16 cellular contexts compared by ENCODE assay signal in genomic region chr19:15292140-15292539, GRCh38. TPM values are rescaled to one million over a fixed set of nuclear protein-coding genes. Genes with fewer than 3 reads are reported as not detected.
DNase-seq lines count a peak whose midpoint lies in the region; ATAC-seq, FAIRE-seq and TF ChIP-seq lines count a peak whose summit lies in the region.
"Had no signal": no experiment of that assay in that cellular context is flagged by ENCODE, and none has a peak within 500 bp of the region (broad histone marks: within the 10 kb centered on the region; RNA-seq: fewer than 3 reads in every experiment).

No MANE protein-coding gene starts in this region.

- no peaks in the 10 kb centered on the region for H3K9me3 ChIP-seq in small intestine (ENCODE audit: control insufficient read depth, low read depth)
- H3K9me3 ChIP-seq: gastroesophageal sphincter, ovary, thoracic aorta had no signal

- H3K4me3 Mint-ChIP-seq in activated naive CD4-positive, alpha-beta T cell treated with anti-CD3 and anti-CD28 coated beads for 36 hours: no peak overlapping the region
- peak overlapping the region; percentile 2 for H3K4me3 Mint-ChIP-seq in endothelial cell (ENCODE audit: unreplicated experiment)
- peak overlapping the region in 1 of 2 donors; percentile 28 for H3K4me3 Mint-ChIP-seq in stimulated activated naive B cell treated with anti-CD40 and anti-IgM and Interleukin-4, amounts not matched to agents 10 μg/mL and 1 μg/mL and 100 μg/mL, for 72 hours

- ATAC-seq in SK-N-SH treated with all-trans-retinoic acid at 6 μM for 48 hours: no peak
- no peak for ATAC-seq in stimulated activated naive B cell treated with anti-CD40 and anti-IgM and Interleukin-4, amounts not matched to agents 10 μg/mL and 1 μg/mL and 100 μg/mL, for 72 hours (replicated peaks)
- ATAC-seq: gastroesophageal sphincter, PC-3 had no signal

- peaks cover 17% of the 10 kb centered on the region for H3K36me3 Mint-ChIP-seq in activated naive CD4-positive, alpha-beta T cell treated with anti-CD3 and anti-CD28 coated beads for 36 hours (ENCODE audit: low read depth)
- peaks cover 7% of the 10 kb centered on the region for H3K36me3 Mint-ChIP-seq in endothelial cell (ENCODE audit: low read depth, unreplicated experiment)
- H3K36me3 Mint-ChIP-seq in stimulated activated naive B cell treated with anti-CD40 and anti-IgM and Interleukin-4, amounts not matched to agents 10 μg/mL and 1 μg/mL and 100 μg/mL, for 72 hours: peaks cover 10 to 30% of the 10 kb centered on the region in 2 donors

- peaks cover 98% of the 10 kb centered on the region for H3K4me1 Mint-ChIP-seq in activated naive CD4-positive, alpha-beta T cell treated with anti-CD3 and anti-CD28 coated beads for 36 hours (ENCODE audit: low read depth)
- peaks cover 76% of the 10 kb centered on the region for H3K4me1 Mint-ChIP-seq in endothelial cell (ENCODE audit: unreplicated experiment)
- peaks cover 73 to 100% of the 10 kb centered on the region in 2 donors for H3K4me1 Mint-ChIP-seq in stimulated activated naive B cell treated with anti-CD40 and anti-IgM and Interleukin-4, amounts not matched to agents 10 μg/mL and 1 μg/mL and 100 μg/mL, for 72 hours

- no peak overlapping the region for H3K4me3 ChIP-seq in small intestine (ENCODE audit: low read depth in 1 of 2, low read length in 2 of 2)
- H3K4me3 ChIP-seq: gastroesophageal sphincter, ovary, thoracic aorta had no signal

- no peak for DNase-seq in activated naive CD4-positive, alpha-beta T cell treated with anti-CD3 and anti-CD28 coated beads for 36 hours
- DNase-seq in activated naive CD4-positive, alpha-beta T cell treated with Interleukin-2 at 50 U/mL for 16 hours: no peak
- DNase-seq in endothelial cell (ENCODE audit: low spot score) (no peak), occipital lobe (lab: John Stamatoyannopoulos, UW) (no peak), small intestine (no peak), cerebellum (ENCODE audit: low spot score) (no peak)
- no peak for DNase-seq in stimulated activated naive B cell treated with anti-CD40 and anti-IgM and Interleukin-4, amounts not matched to agents 10 μg/mL and 1 μg/mL and 100 μg/mL, for 72 hours
- DNase-seq: activated gamma-delta T cell treated with Interleukin-2 at 50 U/mL for 16 hours, NCI-H1092 treated with DMSO at 0.1 percent for 48 hours, NCI-H345, ovary, PC-3, T-helper 1 cell had no signal

- no peaks in the 10 kb centered on the region for H3K27me3 Mint-ChIP-seq in activated naive CD4-positive, alpha-beta T cell treated with anti-CD3 and anti-CD28 coated beads for 36 hours (ENCODE audit: low read depth)
- peaks cover 8% of the 10 kb centered on the region for H3K27me3 Mint-ChIP-seq in endothelial cell (ENCODE audit: unreplicated experiment)
- H3K27me3 Mint-ChIP-seq in stimulated activated naive B cell treated with anti-CD40 and anti-IgM and Interleukin-4, amounts not matched to agents 10 μg/mL and 1 μg/mL and 100 μg/mL, for 72 hours: no peaks in the 10 kb centered on the region

- intact Hi-C loops in activated naive CD4-positive, alpha-beta T cell treated with anti-CD3 and anti-CD28 coated beads for 36 hours (cut with micrococcal nuclease): loop anchor here (2.0 kb wide), 1 partner anchor 15 kb away; no protein-coding TSS in a partner anchor

- no peak for TF ChIP-seq CTCF in endothelial cell (IDR thresholded peaks at IDR 0.05; ENCODE audit: unreplicated experiment)

- FAIRE-seq in small intestine (lab: Jason Lieb, UNC): no peak

- no peak overlapping the region for H3K27ac ChIP-seq in small intestine (ENCODE audit: low read depth in 1 of 2, low read length in 1 of 2)
- H3K27ac ChIP-seq: ovary had no signal

- 95 to 97% (median 96%) methylated on average over 7 of the region's 7 CpGs for WGBS in small intestine, 3 donors

- H3K27ac Mint-ChIP-seq in activated naive CD4-positive, alpha-beta T cell treated with anti-CD3 and anti-CD28 coated beads for 36 hours: peak overlapping the region; percentile 61
- peak overlapping the region; percentile 15 for H3K27ac Mint-ChIP-seq in endothelial cell (ENCODE audit: unreplicated experiment)
- H3K27ac Mint-ChIP-seq in stimulated activated naive B cell treated with anti-CD40 and anti-IgM and Interleukin-4, amounts not matched to agents 10 μg/mL and 1 μg/mL and 100 μg/mL, for 72 hours: peak overlapping the region; percentile 3

- peaks cover 3 to 37% of the 10 kb centered on the region in 2 donors for H3K4me1 ChIP-seq in small intestine (ENCODE audit: control insufficient read depth in 2 of 2, insufficient read depth in 1 of 2, low read depth in 1 of 2, low read length in 1 of 2)

- H3K27me3 ChIP-seq in small intestine (ENCODE audit: control insufficient read depth in 2 of 2, insufficient read depth in 2 of 2, low read length in 2 of 2): no peaks in the 10 kb centered on the region
- H3K27me3 ChIP-seq: gastroesophageal sphincter, ovary had no signal

- no peaks in the 10 kb centered on the region for H3K9me3 Mint-ChIP-seq in activated naive CD4-positive, alpha-beta T cell treated with anti-CD3 and anti-CD28 coated beads for 36 hours
- no peaks in the 10 kb centered on the region for H3K9me3 Mint-ChIP-seq in endothelial cell (ENCODE audit: unreplicated experiment)
- H3K9me3 Mint-ChIP-seq in stimulated activated naive B cell treated with anti-CD40 and anti-IgM and Interleukin-4, amounts not matched to agents 10 μg/mL and 1 μg/mL and 100 μg/mL, for 72 hours: no peaks in the 10 kb centered on the region

- H3K36me3 ChIP-seq in small intestine (ENCODE audit: control insufficient read depth in 2 of 2, insufficient read depth in 2 of 2, low read length in 2 of 2): peaks cover 0 to 2% of the 10 kb centered on the region in 2 donors
- H3K36me3 ChIP-seq: gastroesophageal sphincter, ovary, thoracic aorta had no signal

- CTCF ChIA-PET in activated naive CD4-positive, alpha-beta T cell treated with anti-CD3 and anti-CD28 coated beads for 36 hours (lab: Charles Lee): interaction anchor here (0.7 to 1.6 kb wide), 3 partner anchors 33 to 265 kb away, joined by 3 to 4 read pairs (median 4); partner anchors contain the start of gene AKAP8

TF ChIP-seq in SK-N-SH treated with all-trans-retinoic acid at 6 μM for 48 hours, 23 proteins besides CTCF, POLR2A, EP300 and RAD21:
- 0 out of 2 replicates have a peak, but pooled peaks have one; percentile 16 for TF ChIP-seq TCF4 (CRISPR knock-in tag; IDR thresholded peaks at IDR 0.05; ENCODE audit: borderline replicate concordance)
- TF ChIP-seq, protein P1, sequence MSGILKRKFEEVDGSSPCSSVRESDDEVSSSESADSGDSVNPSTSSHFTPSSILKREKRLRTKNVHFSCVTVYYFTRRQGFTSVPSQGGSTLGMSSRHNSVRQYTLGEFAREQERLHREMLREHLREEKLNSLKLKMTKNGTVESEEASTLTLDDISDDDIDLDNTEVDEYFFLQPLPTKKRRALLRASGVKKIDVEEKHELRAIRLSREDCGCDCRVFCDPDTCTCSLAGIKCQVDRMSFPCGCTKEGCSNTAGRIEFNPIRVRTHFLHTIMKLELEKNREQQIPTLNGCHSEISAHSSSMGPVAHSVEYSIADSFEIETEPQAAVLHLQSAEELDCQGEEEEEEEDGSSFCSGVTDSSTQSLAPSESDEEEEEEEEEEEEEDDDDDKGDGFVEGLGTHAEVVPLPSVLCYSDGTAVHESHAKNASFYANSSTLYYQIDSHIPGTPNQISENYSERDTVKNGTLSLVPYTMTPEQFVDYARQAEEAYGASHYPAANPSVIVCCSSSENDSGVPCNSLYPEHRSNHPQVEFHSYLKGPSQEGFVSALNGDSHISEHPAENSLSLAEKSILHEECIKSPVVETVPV (CRISPR knock-in tag; IDR thresholded peaks at IDR 0.05): no peak
TF ChIP-seq in SK-N-SH treated with all-trans-retinoic acid at 6 μM for 48 hours: peak in this region for 1.

RNA-seq across cellular contexts. Expression of gene BRD4, which starts 40.2 kb away (rescaled TPM):
- 100 to 1,000 TPM; 109 to 111 TPM for total RNA-seq in activated naive CD4-positive, alpha-beta T cell treated with anti-CD3 and anti-CD28 coated beads for 36 hours
- 136 TPM for total RNA-seq in endothelial cell (ENCODE audit: unreplicated experiment)
- total RNA-seq in occipital lobe: 9.5 TPM
- polyA plus RNA-seq in small intestine: 10 to 100 TPM; 15.7 to 27.0 (median 22.4) TPM
- 23.5 TPM for total RNA-seq in cerebellum

RNA-seq across cellular contexts. Expression of gene EPHX3, which starts 59.9 kb away (rescaled TPM):
- total RNA-seq in activated naive CD4-positive, alpha-beta T cell treated with anti-CD3 and anti-CD28 coated beads for 36 hours: not detected
- total RNA-seq in endothelial cell (ENCODE audit: unreplicated experiment) (1.6 TPM), occipital lobe (not detected), cerebellum (0.18 TPM)
- under 1 TPM in 1 of 3 donors, not detected in 2; 0.76 TPM for polyA plus RNA-seq in small intestine
- total RNA-seq: PC-3 had no signal

Comparison
In these comparisons a context has a peak if more than half of its experiments do, and no peak if none do; other contexts are left out.
1. H3K27ac Mint-ChIP-seq: peak in every context shown above with its lines; median percentile 61 in activated naive CD4-positive, alpha-beta T cell treated with anti-CD3 and anti-CD28 coated beads for 36 hours; 15 in endothelial cell; 3 in stimulated activated naive B cell treated with anti-CD40 and anti-IgM and Interleukin-4, amounts not matched to agents 10 μg/mL and 1 μg/mL and 100 μg/mL, for 72 hours.